ENCODE assay signal across 1 cellular context in the genomic region with DNA sequence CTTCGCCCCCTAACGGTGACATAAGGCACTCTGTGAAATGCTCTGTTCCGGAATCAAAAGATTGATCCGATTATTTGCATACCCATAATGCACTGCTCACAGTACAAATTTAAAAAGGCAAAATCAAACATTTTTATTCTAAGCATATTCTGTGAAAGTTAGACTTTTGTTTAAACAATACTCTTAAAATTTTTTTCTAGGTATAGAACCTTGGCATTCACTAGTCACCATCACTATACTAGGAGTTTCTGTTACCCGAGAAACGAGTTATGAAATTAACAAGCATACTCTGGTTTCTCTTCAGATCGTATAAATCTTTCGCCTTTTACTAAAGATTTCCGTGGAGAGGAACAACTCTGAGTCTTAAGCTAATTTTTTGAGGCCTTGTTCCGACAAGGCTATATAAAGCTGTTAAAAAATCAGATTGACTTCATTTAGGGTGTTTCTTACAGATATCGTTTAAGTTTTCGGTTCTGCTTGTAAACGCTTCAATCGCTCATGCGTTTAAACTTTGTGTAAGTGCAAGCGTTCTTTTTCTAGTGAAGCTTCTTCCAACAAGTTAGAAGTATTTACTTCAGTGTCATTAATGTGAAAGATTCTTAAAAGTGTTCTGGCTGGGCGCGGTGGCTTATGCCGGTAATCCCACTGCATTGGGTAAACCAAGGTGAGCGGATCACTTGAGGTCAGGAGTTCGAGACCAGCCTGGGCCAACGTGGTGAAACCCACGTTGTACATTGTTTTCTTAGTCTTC.
TF ChIP-seq lines count a peak whose summit lies in the region.

RNU5B-1 (plus strand) TSS at position 285 of the 751 bp plus-strand sequence.

TF ChIP-seq in K562, 482 proteins besides CTCF, POLR2A, EP300 and RAD21 (continued from another document and continues in another):
- TF ChIP-seq STAT6 (CRISPR knock-in tag; IDR thresholded peaks at IDR 0.05) (peak; percentile 97; the same call in 1 of the 2 replicates), STAT5B (CRISPR knock-in tag; IDR thresholded peaks at IDR 0.05) (no peak), BCOR (IDR thresholded peaks at IDR 0.05) (peak; percentile 75), PHB (CRISPR knock-in tag; IDR thresholded peaks at IDR 0.05) (peak; percentile 99), VEZF1 (CRISPR knock-in tag; IDR thresholded peaks at IDR 0.05) (peak; percentile 72), JUNB (CRISPR knock-in tag; conservative IDR thresholded peaks at IDR 0.05) (no peak), HDGF (IDR thresholded peaks at IDR 0.05) (no peak), HNRNPLL (IDR thresholded peaks at IDR 0.05; ENCODE audit: low read depth, low read length, poor library complexity, severe bottlenecking) (no peak), CHD1 (IDR thresholded peaks at IDR 0.05; ENCODE audit: low read length) (no peak), TCF3 (CRISPR knock-in tag; IDR thresholded peaks at IDR 0.05) (peak; percentile 36), SMARCA4 (IDR thresholded peaks at IDR 0.05) (peak; percentile 11; the same call in 1 of the 2 replicates), SIX5 (IDR thresholded peaks at IDR 0.05; ENCODE audit: borderline replicate concordance in 1 of 2, insufficient read depth in 1 of 2, low read depth in 1 of 2, low read length in 2 of 2) (no peak; a peak in 1 of 4 replicates), ZNF311 (CRISPR knock-in tag; IDR thresholded peaks at IDR 0.05) (no peak), IRF9 (tag; IDR thresholded peaks at IDR 0.05) (peak; percentile 36; the same call in 1 of the 2 replicates), SMAD3 (CRISPR knock-in tag; conservative IDR thresholded peaks at IDR 0.05) (peak; percentile 97), NR2F6 (CRISPR knock-in tag; IDR thresholded peaks at IDR 0.05) (peak; percentile 96), KLF6 (CRISPR knock-in tag; IDR thresholded peaks at IDR 0.05; ENCODE audit: borderline replicate concordance) (peak; percentile 58; the same call in 1 of the 2 replicates), NFYB (IDR thresholded peaks at IDR 0.05; ENCODE audit: extremely low read depth, insufficient read length) (no peak), ZFPM2 (CRISPR knock-in tag; IDR thresholded peaks at IDR 0.05) (peak; percentile 97), GATAD2B (IDR thresholded peaks at IDR 0.05; ENCODE audit: borderline replicate concordance) (peak; percentile 92), ZNF778 (CRISPR knock-in tag; IDR thresholded peaks at IDR 0.05) (no peak), PRMT5 (CRISPR knock-in tag; IDR thresholded peaks at IDR 0.05) (no peak), ZNF586 (CRISPR knock-in tag; conservative IDR thresholded peaks at IDR 0.05) (peak; percentile 83), SPI1 (IDR thresholded peaks at IDR 0.05; ENCODE audit: borderline replicate concordance, low read depth, low read length) (no peak), ZNF140 (CRISPR knock-in tag; IDR thresholded peaks at IDR 0.05) (peak; percentile 56; the same call in 1 of the 2 replicates), RFX5 (IDR thresholded peaks at IDR 0.05; ENCODE audit: low read depth, low read length) (peak; percentile 68; the same call in 1 of the 2 replicates), CBX8 (IDR thresholded peaks at IDR 0.05; ENCODE audit: borderline replicate concordance, extremely low read depth, low read depth, low read length, poor library complexity, severe bottlenecking) (no peak), FOXA3 (CRISPR knock-in tag; conservative IDR thresholded peaks at IDR 0.05 in 1 of 2, IDR thresholded peaks at IDR 0.05 in 1 of 2) (peak; percentile 68 to 77; a peak in 3 of 4 replicates), ASH1L (IDR thresholded peaks at IDR 0.05; ENCODE audit: borderline replicate concordance, low read depth, partially characterized antibody) (peak; percentile 78), ZSCAN29 (IDR thresholded peaks at IDR 0.05) (peak; percentile 80; the same call in 1 of the 2 replicates), MTA1 (IDR thresholded peaks at IDR 0.05; ENCODE audit: borderline replicate concordance) (no peak), FOS (IDR thresholded peaks at IDR 0.05; ENCODE audit: extremely low read depth, insufficient read length) (no peak), ZNF134 (CRISPR knock-in tag; conservative IDR thresholded peaks at IDR 0.05) (0 out of 2 replicates have a peak, but pooled peaks have one; percentile 24), MBD1 (CRISPR knock-in tag; IDR thresholded peaks at IDR 0.05) (no peak), GABPA (tag; conservative IDR thresholded peaks at IDR 0.05; ENCODE audit: low read depth) (peak; percentile 87), ARNT (IDR thresholded peaks at IDR 0.05) (peak; percentile 83 to 92; a peak in 3 of 4 replicates), NFXL1 (CRISPR knock-in tag; IDR thresholded peaks at IDR 0.05) (peak; percentile 96), L3MBTL2 (IDR thresholded peaks at IDR 0.05) (no peak), DMBX1 (CRISPR knock-in tag; IDR thresholded peaks at IDR 0.05; ENCODE audit: borderline replicate concordance) (0 out of 2 replicates have a peak, but pooled peaks have one; percentile 70), ZZZ3 (IDR thresholded peaks at IDR 0.05) (0 out of 2 replicates have a peak, but pooled peaks have one; percentile 56), KLF1 (tag; IDR thresholded peaks at IDR 0.05) (0 out of 2 replicates have a peak, but pooled peaks have one; percentile 22), HDAC3 (IDR thresholded peaks at IDR 0.05; ENCODE audit: borderline replicate concordance, partially characterized antibody) (peak; percentile 83), SRSF1 (IDR thresholded peaks at IDR 0.05; ENCODE audit: low read depth, low read length) (no peak), ZNF584 (CRISPR knock-in tag; IDR thresholded peaks at IDR 0.05; ENCODE audit: low read depth) (no peak; the same call in 1 of the 2 replicates), TRIM24 (IDR thresholded peaks at IDR 0.05) (no peak; a peak in 2 of 4 replicates), ZNF766 (CRISPR knock-in tag; conservative IDR thresholded peaks at IDR 0.05) (peak; percentile 85; the same call in 1 of the 2 replicates), ZKSCAN1 (IDR thresholded peaks at IDR 0.05; ENCODE audit: low read depth, low read length) (peak; percentile 65; the same call in 1 of the 2 replicates), USF1 (CRISPR knock-in tag; IDR thresholded peaks at IDR 0.05) (no peak), ZNF444 (CRISPR knock-in tag; IDR thresholded peaks at IDR 0.05) (peak; percentile 87), SP2 (IDR thresholded peaks at IDR 0.05; ENCODE audit: extremely low read depth, low read depth, low read length, poor library complexity, severe bottlenecking) (no peak), KAT2B (IDR thresholded peaks at IDR 0.05; ENCODE audit: low read depth, low read length) (no peak), PYGO2 (tag; IDR thresholded peaks at IDR 0.05) (peak; percentile 74; the same call in 1 of the 2 replicates), PRPF4 (IDR thresholded peaks at IDR 0.05; ENCODE audit: insufficient read depth, low read depth, low read length, poor library complexity, severe bottlenecking) (peak; percentile 60), PHTF2 (CRISPR knock-in tag; IDR thresholded peaks at IDR 0.05) (peak; percentile 97)
- TF ChIP-seq, protein P1, sequence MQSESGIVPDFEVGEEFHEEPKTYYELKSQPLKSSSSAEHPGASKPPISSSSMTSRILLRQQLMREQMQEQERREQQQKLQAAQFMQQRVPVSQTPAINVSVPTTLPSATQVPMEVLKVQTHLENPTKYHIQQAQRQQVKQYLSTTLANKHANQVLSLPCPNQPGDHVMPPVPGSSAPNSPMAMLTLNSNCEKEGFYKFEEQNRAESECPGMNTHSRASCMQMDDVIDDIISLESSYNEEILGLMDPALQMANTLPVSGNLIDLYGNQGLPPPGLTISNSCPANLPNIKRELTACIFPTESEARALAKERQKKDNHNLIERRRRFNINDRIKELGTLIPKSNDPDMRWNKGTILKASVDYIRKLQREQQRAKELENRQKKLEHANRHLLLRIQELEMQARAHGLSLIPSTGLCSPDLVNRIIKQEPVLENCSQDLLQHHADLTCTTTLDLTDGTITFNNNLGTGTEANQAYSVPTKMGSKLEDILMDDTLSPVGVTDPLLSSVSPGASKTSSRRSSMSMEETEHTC (IDR thresholded peaks at IDR 0.05): no peak
- TF ChIP-seq, protein P2, sequence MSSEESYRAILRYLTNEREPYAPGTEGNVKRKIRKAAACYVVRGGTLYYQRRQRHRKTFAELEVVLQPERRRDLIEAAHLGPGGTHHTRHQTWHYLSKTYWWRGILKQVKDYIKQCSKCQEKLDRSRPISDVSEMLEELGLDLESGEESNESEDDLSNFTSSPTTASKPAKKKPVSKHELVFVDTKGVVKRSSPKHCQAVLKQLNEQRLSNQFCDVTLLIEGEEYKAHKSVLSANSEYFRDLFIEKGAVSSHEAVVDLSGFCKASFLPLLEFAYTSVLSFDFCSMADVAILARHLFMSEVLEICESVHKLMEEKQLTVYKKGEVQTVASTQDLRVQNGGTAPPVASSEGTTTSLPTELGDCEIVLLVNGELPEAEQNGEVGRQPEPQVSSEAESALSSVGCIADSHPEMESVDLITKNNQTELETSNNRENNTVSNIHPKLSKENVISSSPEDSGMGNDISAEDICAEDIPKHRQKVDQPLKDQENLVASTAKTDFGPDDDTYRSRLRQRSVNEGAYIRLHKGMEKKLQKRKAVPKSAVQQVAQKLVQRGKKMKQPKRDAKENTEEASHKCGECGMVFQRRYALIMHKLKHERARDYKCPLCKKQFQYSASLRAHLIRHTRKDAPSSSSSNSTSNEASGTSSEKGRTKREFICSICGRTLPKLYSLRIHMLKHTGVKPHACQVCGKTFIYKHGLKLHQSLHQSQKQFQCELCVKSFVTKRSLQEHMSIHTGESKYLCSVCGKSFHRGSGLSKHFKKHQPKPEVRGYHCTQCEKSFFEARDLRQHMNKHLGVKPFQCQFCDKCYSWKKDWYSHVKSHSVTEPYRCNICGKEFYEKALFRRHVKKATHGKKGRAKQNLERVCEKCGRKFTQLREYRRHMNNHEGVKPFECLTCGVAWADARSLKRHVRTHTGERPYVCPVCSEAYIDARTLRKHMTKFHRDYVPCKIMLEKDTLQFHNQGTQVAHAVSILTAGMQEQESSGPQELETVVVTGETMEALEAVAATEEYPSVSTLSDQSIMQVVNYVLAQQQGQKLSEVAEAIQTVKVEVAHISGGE (CRISPR knock-in tag; IDR thresholded peaks at IDR 0.05): no peak; a peak in 2 of 6 replicates
